In genomic region chr6:165618241-165618640, GRCh38 we compare ENCODE assay signal across 25 cellular contexts. TPM values are rescaled to one million over a fixed set of nuclear protein-coding genes. Genes with fewer than 3 reads are reported as not detected.
DNase-seq lines count a peak whose midpoint lies in the region; FAIRE-seq and TF ChIP-seq lines count a peak whose summit lies in the region.
"Had no signal": no experiment of that assay in that cellular context is flagged by ENCODE, and none has a peak within 500 bp of the region (broad histone marks: within the 10 kb centered on the region; RNA-seq: fewer than 3 reads in every experiment).

No MANE protein-coding gene starts in this region.

- intact Hi-C loops in Calu3 (cut with micrococcal nuclease; ENCODE audit: unreplicated experiment) = no loop called here

- DNase-seq in Calu3 (peak; percentile 20), RCC 7860 (ENCODE audit: low spot score) (peak; percentile 68), glomerular visceral epithelial cell (ENCODE audit: extremely low spot score) (peak; percentile 73), NCI-H1048 (lab: John Stamatoyannopoulos, UW) (no peak), NOMO-1 treated with DMSO at 0.1 percent for 48 hours (lab: John Stamatoyannopoulos, UW; ENCODE audit: unreplicated experiment) (no peak), HTR-8/SVneo (ENCODE audit: insufficient read length, low spot score) (no peak), NCI-H1417 (lab: John Stamatoyannopoulos, UW) (no peak)
- DNase-seq: C1 segment of cervical spinal cord; CD4-positive, alpha-beta memory T cell; COR-L47; DMS 273 treated with DMSO at 0.1 percent for 48 hours; DMS79; GF-D8; HCEC 1CT; KBM-7; MV-4-11; NCI-H1105 treated with DMSO at 0.1 percent for 48 hours; NCI-H2029; NCI-H446 treated with DMSO at 0.1 percent for 48 hours; NCI-H526; Peyer's patch; SK-N-SH; SW 1271 had no signal

- no peak overlapping the region for H3K4me3 Mint-ChIP-seq in Calu3 (ENCODE audit: low read depth, unreplicated experiment)
- H3K4me3 Mint-ChIP-seq: CD4-positive, alpha-beta memory T cell had no signal

- H3K27ac Mint-ChIP-seq in Calu3 (ENCODE audit: unreplicated experiment) = no peak overlapping the region
- H3K27ac Mint-ChIP-seq: CD4-positive, alpha-beta memory T cell had no signal

- H3K9me3 Mint-ChIP-seq in Calu3 (ENCODE audit: low read depth, unreplicated experiment) = no peaks in the 10 kb centered on the region

- TF ChIP-seq CTCF in Calu3 (IDR thresholded peaks at IDR 0.05; ENCODE audit: unreplicated experiment) = no peak

- no peaks in the 10 kb centered on the region for H3K36me3 Mint-ChIP-seq in Calu3 (ENCODE audit: insufficient read depth, unreplicated experiment)
- H3K36me3 Mint-ChIP-seq: CD4-positive, alpha-beta memory T cell had no signal

- CTCF ChIA-PET in Calu3 (lab: Charles Lee) = no interaction called here

- FAIRE-seq in RCC 7860 (lab: Jason Lieb, UNC) = peak; percentile 67
- FAIRE-seq in HTR-8/SVneo (lab: Jason Lieb, UNC) = no peak
- FAIRE-seq: H1 had no signal

- H3K27me3 Mint-ChIP-seq in Calu3 (ENCODE audit: unreplicated experiment) = no peaks in the 10 kb centered on the region
- H3K27me3 Mint-ChIP-seq: CD4-positive, alpha-beta memory T cell had no signal

- no TSS peak for BruUV-seq in Calu3 (replicated peaks; lab: Mats Ljungman, UMichigan)

- H3K4me1 Mint-ChIP-seq in Calu3 (ENCODE audit: low read depth, unreplicated experiment) = peaks cover 12% of the 10 kb centered on the region

RNA-seq across cellular contexts. Expression of gene PDE10A, which starts 44.8 kb away (rescaled TPM):
- 22.5 and 23.7 TPM in 2 replicates for total RNA-seq in Calu3 (2022)
- total RNA-seq: CD4-positive, alpha-beta memory T cell; OCI-LY7 had no signal

Comparison
In these comparisons a context has a peak if more than half of its experiments do, and no peak if none do; other contexts are left out.
1. DNase-seq: peak in Calu3 (single experiment), RCC 7860 (single experiment) and glomerular visceral epithelial cell (single experiment); none in NCI-H1048 (single experiment), NOMO-1 treated with DMSO at 0.1 percent for 48 hours (single experiment), HTR-8/SVneo (single experiment) and NCI-H1417 (0 of 3).